8 cellular contexts compared by ENCODE assay signal in genomic region chr7:75409880-75410822, GRCh38. TPM values are rescaled to one million over a fixed set of nuclear protein-coding genes. Genes with fewer than 3 reads are reported as not detected.
DNase-seq lines count a peak whose midpoint lies in the region; ATAC-seq, FAIRE-seq and TF ChIP-seq lines count a peak whose summit lies in the region.
"Not testable (repeated sequence)": the region's sequence is repeated elsewhere in the genome, so short reads cannot be mapped to it uniquely, and the experiment has no call there.

No MANE protein-coding gene starts in this region.

- DNase-seq in GM12891 (ENCODE audit: insufficient read length, low spot score); lower lobe of right lung; stimulated activated naive CD8-positive, alpha-beta T cell treated with anti-CD3 and anti-CD28 coated beads, Interleukin-15, Interleukin-2, amounts not matched to agents 100 U/mL and 50 U/mL, for 24 hours: not testable (repeated sequence)
- DNase-seq in activated CD8-positive, alpha-beta memory T cell treated with anti-CD3 and anti-CD28 coated beads, Interleukin-2, amount 50 U/mL, for 48 hours, result peak; percentile 52

- H3K27me3 ChIP-seq in ectodermal cell (ENCODE audit: control insufficient read depth, insufficient read depth, low read length, poor library complexity, severe bottlenecking); lower lobe of right lung (ENCODE audit: low read depth): not testable (repeated sequence)

- TF ChIP-seq POLR2A in GM12891 (IDR thresholded peaks at IDR 0.05; ENCODE audit: low read depth, low read length), result not testable (repeated sequence)

- ATAC-seq in GM19468 (IDR thresholded peaks at IDR 0.05; ENCODE audit: extremely low read depth, unreplicated experiment) (peak; percentile 85), HG02885 (IDR thresholded peaks at IDR 0.05; ENCODE audit: poor library complexity, unreplicated experiment) (peak; percentile 91), HG03575 (IDR thresholded peaks at IDR 0.05; ENCODE audit: extremely low read depth, insufficient number of reproducible peaks, low FRiP score, unreplicated experiment) (peak; percentile 48), lower lobe of right lung (peak; percentile 99)
- ATAC-seq in stimulated activated naive CD8-positive, alpha-beta T cell treated with anti-CD3 and anti-CD28 coated beads, Interleukin-15, Interleukin-2, amounts not matched to agents 100 U/mL and 50 U/mL, for 24 hours, result peak; percentile 97

- TF ChIP-seq CTCF in lower lobe of right lung (IDR thresholded peaks at IDR 0.05), result not testable (repeated sequence)

- H3K4me3 ChIP-seq in ectodermal cell (ENCODE audit: insufficient read depth, low read depth, low read length), result peak overlapping the region; percentile 26
- peak overlapping the region; percentile 45 for H3K4me3 ChIP-seq in lower lobe of right lung

- H3K36me3 ChIP-seq in ectodermal cell (ENCODE audit: control insufficient read depth, insufficient read depth, low read length); lower lobe of right lung: not testable (repeated sequence)

- intact Hi-C loops in lower lobe of right lung (cut with DNase I), result not testable (repeated sequence)

- not testable (repeated sequence) for H3K9me3 ChIP-seq in ectodermal cell (ENCODE audit: control insufficient read depth, low read length); lower lobe of right lung

- not testable (repeated sequence) for H3K4me1 ChIP-seq in ectodermal cell (ENCODE audit: control insufficient read depth, insufficient read depth, low read length); lower lobe of right lung

- H3K27ac ChIP-seq in ectodermal cell (ENCODE audit: insufficient read depth, low read depth, low read length, poor library complexity, severe bottlenecking); lower lobe of right lung: not testable (repeated sequence)

- WGBS in ectodermal cell, 2 experiments, result no CpG with 5 or more reads among the region's 74 CpGs

- FAIRE-seq in GM12891 (lab: Jason Lieb, UNC), result peak; percentile 100

RNA-seq across cellular contexts. Expression of gene TRIM73, which starts 14.7 kb away (rescaled TPM):
- polyA plus RNA-seq in GM12891 (2012; ENCODE audit: low read depth, missing spikeins), result 2.0 TPM
- polyA plus RNA-seq in ectodermal cell (2013, experiment 1 of 4), result 5.4 TPM
- 7.6 TPM for polyA plus RNA-seq in ectodermal cell (2013, experiment 2 of 4)
- 4.1 TPM for polyA plus RNA-seq in ectodermal cell (2013, experiment 3 of 4)
- 5.5 TPM for polyA plus RNA-seq in ectodermal cell (2013, experiment 4 of 4)
- total RNA-seq in lower lobe of right lung, result 5.6 TPM

Comparison
In these comparisons a context has a peak if more than half of its experiments do, and no peak if none do; other contexts are left out.
1. ATAC-seq: peak in every context shown above with its lines; median percentile 99 in lower lobe of right lung; 97 in stimulated activated naive CD8-positive, alpha-beta T cell treated with anti-CD3 and anti-CD28 coated beads, Interleukin-15, Interleukin-2, amounts not matched to agents 100 U/mL and 50 U/mL, for 24 hours; 91 in HG02885; 85 in GM19468; 48 in HG03575.